Comparison of ENCODE assay signal across 29 cellular contexts in genomic region chr1:214372092-214372491, GRCh38.
DNase-seq lines count a peak whose midpoint lies in the region; ATAC-seq, FAIRE-seq and TF ChIP-seq lines count a peak whose summit lies in the region.
"Had no signal": no experiment of that assay in that cellular context is flagged by ENCODE, and none has a peak within 500 bp of the region (broad histone marks: within the 10 kb centered on the region; RNA-seq: fewer than 3 reads in every experiment).

No MANE protein-coding gene starts in this region.

- TF ChIP-seq CTCF in WERI-Rb-1 (IDR thresholded peaks at IDR 0.05; ENCODE audit: low read depth, low read length) (no peak), K562 (IDR thresholded peaks at IDR 0.05 in 2 of 3, conservative IDR thresholded peaks at IDR 0.05 in 1 of 3; ENCODE audit: insufficient read depth in 2 of 3, low read depth in 1 of 3, low read length in 3 of 3) (no peak), gastrocnemius medialis (IDR thresholded peaks at IDR 0.05 in 4 of 5, conservative IDR thresholded peaks at IDR 0.05 in 1 of 5) (no peak)

- H3K27ac ChIP-seq in WERI-Rb-1 (peak overlapping the region; percentile 60), K562 (ENCODE audit: extremely low read depth, low read depth, low read length) (no peak overlapping the region), gastrocnemius medialis (peak overlapping the region in 2 of 4 donors; percentile 19 to 25), small intestine (ENCODE audit: low read depth in 1 of 2, low read length in 1 of 2) (no peak overlapping the region)
- H3K27ac ChIP-seq: BLaER1, gastroesophageal sphincter, KMS-11, neutrophil had no signal

- H2AFZ ChIP-seq in K562 (ENCODE audit: low read depth, low read length): no peak overlapping the region

- TF ChIP-seq RAD21 in K562 (CRISPR knock-in tag; conservative IDR thresholded peaks at IDR 0.05 in 1 of 2, IDR thresholded peaks at IDR 0.05 in 1 of 2): no peak

- H3K4me1 ChIP-seq in K562 (replicated peaks in 1 of 2; ENCODE audit: control insufficient read depth in 2 of 2, insufficient read depth in 2 of 2, low read length in 2 of 2) (no peaks in the 10 kb centered on the region), gastrocnemius medialis (peaks cover 17 to 19% of the 10 kb centered on the region in 2 donors), small intestine (ENCODE audit: control insufficient read depth in 2 of 2, insufficient read depth in 1 of 2, low read depth in 1 of 2, low read length in 1 of 2) (no peaks in the 10 kb centered on the region)
- H3K4me1 ChIP-seq: BLaER1 had no signal

- H3K9ac ChIP-seq in K562 (ENCODE audit: insufficient read depth in 1 of 2, low read depth in 2 of 2, low read length in 2 of 2): no peak overlapping the region
- H3K9ac ChIP-seq: BLaER1, KMS-11 had no signal

- POLR2A ChIA-PET in K562 (lab: Yijun Ruan, JAX): no interaction called here

- ATAC-seq in K562 (no peak), left ventricle myocardium superior (peak; percentile 68), gastrocnemius medialis (no peak)
- ATAC-seq: activated naive CD8-positive, alpha-beta T cell treated with anti-CD3 and anti-CD28 coated beads, Interleukin-2, amount 50 U/mL, for 24 hours; esophagus mucosa; gastroesophageal sphincter; PC-3 had no signal

- TF ChIP-seq POLR2A in K562 (conservative IDR thresholded peaks at IDR 0.05): no peak
- no peak for TF ChIP-seq POLR2A in gastrocnemius medialis (IDR thresholded peaks at IDR 0.05)

- H3K4me3 ChIP-seq in WERI-Rb-1 (ENCODE audit: low read depth, low read length) (no peak overlapping the region), K562 (no peak overlapping the region), gastrocnemius medialis (no peak overlapping the region), small intestine (ENCODE audit: low read depth in 1 of 2, low read length in 2 of 2) (no peak overlapping the region)
- H3K4me3 ChIP-seq: BLaER1, gastroesophageal sphincter, smooth muscle cell had no signal

- H3K4me2 ChIP-seq in K562 (ENCODE audit: insufficient read depth, low read length): no peak overlapping the region
- H3K4me2 ChIP-seq: BLaER1, KMS-11, smooth muscle cell had no signal

- H3K36me3 ChIP-seq in WERI-Rb-1: no peaks in the 10 kb centered on the region
- no peaks in the 10 kb centered on the region for H3K36me3 ChIP-seq in K562 (ENCODE audit: control insufficient read depth, insufficient read depth, low read length)
- peaks cover 0 to 41% of the 10 kb centered on the region in 2 donors for H3K36me3 ChIP-seq in gastrocnemius medialis
- no peaks in the 10 kb centered on the region for H3K36me3 ChIP-seq in small intestine (ENCODE audit: control insufficient read depth in 2 of 2, insufficient read depth in 2 of 2, low read length in 2 of 2)
- H3K36me3 ChIP-seq: BLaER1, neutrophil had no signal

- H3K9me3 ChIP-seq in WERI-Rb-1 (ENCODE audit: severe bottlenecking) (no peaks in the 10 kb centered on the region), K562 (replicated peaks; ENCODE audit: control insufficient read depth, insufficient read depth, low read depth, low read length) (no peaks in the 10 kb centered on the region), gastrocnemius medialis (no peaks in the 10 kb centered on the region), small intestine (ENCODE audit: control insufficient read depth, low read depth) (no peaks in the 10 kb centered on the region)
- H3K9me3 ChIP-seq: BLaER1, gastroesophageal sphincter, neutrophil had no signal

- BruUV-seq in K562 (replicated peaks; lab: Mats Ljungman, UMichigan): no TSS peak

- H3K27me3 ChIP-seq in WERI-Rb-1 (ENCODE audit: insufficient read depth, low read depth, severe bottlenecking): no peaks in the 10 kb centered on the region
- H3K27me3 ChIP-seq in K562 (ENCODE audit: control insufficient read depth in 2 of 2, insufficient read depth in 2 of 2, low read length in 2 of 2): peaks cover 42 to 46% of the 10 kb centered on the region in 2 experiments
- H3K27me3 ChIP-seq in gastrocnemius medialis: no peaks in the 10 kb centered on the region
- no peaks in the 10 kb centered on the region for H3K27me3 ChIP-seq in small intestine (ENCODE audit: control insufficient read depth in 2 of 2, insufficient read depth in 2 of 2, low read length in 2 of 2)
- H3K27me3 ChIP-seq: BLaER1, gastroesophageal sphincter, neutrophil had no signal

- intact Hi-C loops in K562 (cut with micrococcal nuclease) (no loop called here), left ventricle myocardium superior (cut with micrococcal nuclease) (no loop called here), gastrocnemius medialis (cut with DNase I; ENCODE audit: low total_unique reads) (no loop called here)

- CTCF ChIA-PET in K562 (lab: Yijun Ruan, JAX; ENCODE audit: low intra/inter-chr PET ratio): no interaction called here

- in situ Hi-C loops in K562 (cut with MboI) (no loop called here), gastrocnemius medialis (cut with MboI; ENCODE audit: low sequenced_read_pairs in 4 of 4) (no loop called here)

- DNase-seq in WERI-Rb-1 (no peak), K562 (ENCODE audit: extremely low read depth in 1 of 4, low spot score in 3 of 4) (no peak), left ventricle myocardium superior (no peak), occipital lobe (lab: John Stamatoyannopoulos, UW) (peak; percentile 11), NCI-H2029 (lab: John Stamatoyannopoulos, UW) (no peak), gastrocnemius medialis (no peak), AG08395 (ENCODE audit: low spot score) (no peak), small intestine (no peak)
- DNase-seq: activated CD4-positive, alpha-beta T cell treated with anti-CD3 and anti-CD28 coated beads for 4 hours; activated CD8-positive, alpha-beta memory T cell treated with anti-CD3 and anti-CD28 coated beads for 24 hours; activated gamma-delta T cell treated with Interleukin-2 at 50 U/mL for 16 hours; activated naive CD8-positive, alpha-beta T cell treated with anti-CD3 and anti-CD28 coated beads, Interleukin-2, amount 50 U/mL, for 24 hours; activated T-cell treated with anti-CD3 and anti-CD28 coated beads, Interleukin-2, amount 50 U/mL, for 1 hour; effector memory CD4-positive, alpha-beta T cell; hypothalamus; immature natural killer cell; NCI-H1436 treated with DMSO at 0.1 percent for 48 hours; NCI-H510A treated with DMSO at 0.1 percent for 48 hours; PC-3; SHP77; stimulated activated CD4-positive, alpha-beta T cell treated with anti-CD3 and anti-CD28 coated beads, Interleukin-1b, Interleukin-23, amount 100 ng/mL, for 48 hours; stimulated activated CD8-positive, alpha-beta memory T cell treated with anti-CD3 and anti-CD28 coated beads, Interleukin-4, amount 100 ng/mL, for 48 hours had no signal

- H4K20me1 ChIP-seq in K562 (replicated peaks; ENCODE audit: control insufficient read depth, insufficient read depth, low read length): no peaks in the 10 kb centered on the region
- H4K20me1 ChIP-seq: BLaER1 had no signal

- TF ChIP-seq EP300 in K562 (IDR thresholded peaks at IDR 0.05; ENCODE audit: low read length): no peak

- FAIRE-seq in K562 (lab: Jason Lieb, UNC) (no peak), small intestine (lab: Jason Lieb, UNC) (no peak)
- FAIRE-seq: colon had no signal

- no peaks in the 10 kb centered on the region for H3K9me1 ChIP-seq in K562 (ENCODE audit: control insufficient read depth, insufficient read depth, low read length)

- 0% methylated on average over 5 of the region's 5 CpGs for WGBS in K562 (ENCODE audit: insufficient coverage, low coverage, missing lambda C conversion rate)
- WGBS in small intestine, 3 donors: 72 to 73% (median 72%) methylated on average over 5 of the region's 5 CpGs

- H3K79me2 ChIP-seq in K562 (ENCODE audit: control insufficient read depth, insufficient read depth, low read length): no peaks in the 10 kb centered on the region

TF ChIP-seq in K562, 482 proteins besides CTCF, POLR2A, EP300 and RAD21:
- TF ChIP-seq FOXM1 (IDR thresholded peaks at IDR 0.05; ENCODE audit: low read depth) (no peak), FOXM1 (CRISPR knock-in tag; IDR thresholded peaks at IDR 0.05; ENCODE audit: low read depth) (no peak), CBX8 (IDR thresholded peaks at IDR 0.05; ENCODE audit: borderline replicate concordance, extremely low read depth, low read depth, low read length, poor library complexity, severe bottlenecking) (peak; percentile 76), COPS2 (conservative IDR thresholded peaks at IDR 0.05) (no peak)
